17 cellular contexts compared by ENCODE assay signal in genomic region chr7:41339913-41340676, GRCh38.
DNase-seq lines count a peak whose midpoint lies in the region; ATAC-seq and TF ChIP-seq lines count a peak whose summit lies in the region.
"Had no signal": no experiment of that assay in that cellular context is flagged by ENCODE, and none has a peak within 500 bp of the region (broad histone marks: within the 10 kb centered on the region; RNA-seq: fewer than 3 reads in every experiment).

No MANE protein-coding gene starts in this region.

- TF ChIP-seq CTCF in PC-3 (conservative IDR thresholded peaks at IDR 0.05; ENCODE audit: low read depth, low read length) (no peak), epithelial cell of esophagus (IDR thresholded peaks at IDR 0.05; ENCODE audit: insufficient read depth, low read depth, low read length, missing control alignments) (no peak)

- peaks cover 2% of the 10 kb centered on the region for H3K27me3 Mint-ChIP-seq in activated naive CD4-positive, alpha-beta T cell treated with anti-CD3 and anti-CD28 coated beads for 36 hours (ENCODE audit: low read depth)
- H3K27me3 Mint-ChIP-seq: B cell; CD4-positive, alpha-beta T cell; IgD-negative memory B cell had no signal

- no peaks in the 10 kb centered on the region for H3F3A ChIP-seq in PC-3 (ENCODE audit: low read length, unreplicated experiment)

- no peaks in the 10 kb centered on the region for H3K36me3 Mint-ChIP-seq in activated naive CD4-positive, alpha-beta T cell treated with anti-CD3 and anti-CD28 coated beads for 36 hours (ENCODE audit: low read depth)
- H3K36me3 Mint-ChIP-seq: IgD-negative memory B cell had no signal

- peak overlapping the region; percentile 7 for H3K9ac ChIP-seq in PC-3 (ENCODE audit: low read length)

- DNase-seq in PC-3 (peak; percentile 83), epithelial cell of esophagus (ENCODE audit: low read depth) (peak; percentile 5), left lobe of liver (ENCODE audit: low spot score) (peak; percentile 58), SKM-1 (lab: John Stamatoyannopoulos, UW; ENCODE audit: unreplicated experiment) (no peak), midbrain (lab: John Stamatoyannopoulos, UW) (no peak)
- no peak for DNase-seq in activated naive CD4-positive, alpha-beta T cell treated with anti-CD3 and anti-CD28 coated beads for 36 hours
- DNase-seq: 8988T; ACHN; C1 segment of cervical spinal cord; CD4-positive, alpha-beta T cell; DMS79; HCEC 1CT; HFFc6 had no signal

- intact Hi-C loops in PC-3 (cut with micrococcal nuclease) = loop anchor here (1.0 to 2.0 kb wide), 2 partner anchors 85 to 295 kb away; no protein-coding TSS in a partner anchor
- intact Hi-C loops in activated naive CD4-positive, alpha-beta T cell treated with anti-CD3 and anti-CD28 coated beads for 36 hours (cut with micrococcal nuclease) = no loop called here

- no peaks in the 10 kb centered on the region for H3K79me2 ChIP-seq in ACC112 (ENCODE audit: control insufficient read depth, insufficient read depth, low read length, unreplicated experiment)
- no peaks in the 10 kb centered on the region for H3K79me2 ChIP-seq in PC-3 (ENCODE audit: low read length)

- CTCF ChIA-PET in PC-3 (lab: Charles Lee) = no interaction called here
- CTCF ChIA-PET in activated naive CD4-positive, alpha-beta T cell treated with anti-CD3 and anti-CD28 coated beads for 36 hours (lab: Charles Lee) = no interaction called here

- no peak overlapping the region for H3K4me3 Mint-ChIP-seq in activated naive CD4-positive, alpha-beta T cell treated with anti-CD3 and anti-CD28 coated beads for 36 hours
- H3K4me3 Mint-ChIP-seq: B cell; CD4-positive, alpha-beta T cell; HFFc6; IgD-negative memory B cell had no signal

- no peaks in the 10 kb centered on the region for H3K4me1 ChIP-seq in ACC112 (ENCODE audit: control insufficient read depth, insufficient read depth, low read length, unreplicated experiment)
- H3K4me1 ChIP-seq in PC-3 (ENCODE audit: insufficient read depth, low read length) = peaks cover 21% of the 10 kb centered on the region

- no peak overlapping the region for H3K27ac ChIP-seq in ACC112 (ENCODE audit: low read depth, low read length)
- peak overlapping the region; percentile 73 for H3K27ac ChIP-seq in PC-3 (ENCODE audit: low read length)

- H3K27me3 ChIP-seq in ACC112 (ENCODE audit: insufficient read depth, low read length) (no peaks in the 10 kb centered on the region), PC-3 (ENCODE audit: low read length) (no peaks in the 10 kb centered on the region)

- H3K4me1 Mint-ChIP-seq in activated naive CD4-positive, alpha-beta T cell treated with anti-CD3 and anti-CD28 coated beads for 36 hours (ENCODE audit: low read depth) = no peaks in the 10 kb centered on the region
- H3K4me1 Mint-ChIP-seq: B cell, IgD-negative memory B cell had no signal

- no TSS peak for BruUV-seq in PC-3 (replicated peaks; lab: Mats Ljungman, UMichigan)

- no peak overlapping the region for H3K27ac Mint-ChIP-seq in activated naive CD4-positive, alpha-beta T cell treated with anti-CD3 and anti-CD28 coated beads for 36 hours
- H3K27ac Mint-ChIP-seq: B cell; CD4-positive, alpha-beta T cell; HFFc6; IgD-negative memory B cell had no signal

- POLR2A ChIA-PET in PC-3 (lab: Charles Lee; ENCODE audit: unreplicated experiment) = interaction anchor here (1.0 kb wide), 1 partner anchor 365 kb away, joined by 7 read pairs; no protein-coding TSS in a partner anchor

- peak overlapping the region; percentile 28 for H3K4me2 ChIP-seq in PC-3 (ENCODE audit: low read length)

- H3K36me3 ChIP-seq in ACC112 (ENCODE audit: insufficient read depth, low read length) = no peaks in the 10 kb centered on the region
- H3K36me3 ChIP-seq in PC-3 (ENCODE audit: low read depth, low read length) = no peaks in the 10 kb centered on the region

- H3K4me3 ChIP-seq in ACC112 (ENCODE audit: low read depth, low read length) (no peak overlapping the region), PC-3 (ENCODE audit: low read length) (no peak overlapping the region), epithelial cell of esophagus (ENCODE audit: low read length) (no peak overlapping the region)

- H3K9me2 ChIP-seq in PC-3 (replicated peaks; ENCODE audit: low read length) = no peaks in the 10 kb centered on the region

- H4K20me1 ChIP-seq in PC-3 (ENCODE audit: low read length) = no peaks in the 10 kb centered on the region

- no peaks in the 10 kb centered on the region for H3K9me3 ChIP-seq in PC-3 (ENCODE audit: low read length)

- ATAC-seq in PC-3 (peak; percentile 99), left lobe of liver (peak; percentile 90), GM19452 (IDR thresholded peaks at IDR 0.05; ENCODE audit: unreplicated experiment) (no peak)

- H3K9me3 Mint-ChIP-seq in activated naive CD4-positive, alpha-beta T cell treated with anti-CD3 and anti-CD28 coated beads for 36 hours = no peaks in the 10 kb centered on the region
- H3K9me3 Mint-ChIP-seq: CD4-positive, alpha-beta T cell; HFFc6; IgD-negative memory B cell had no signal

- peak overlapping the region; percentile 33 for H2AFZ ChIP-seq in ACC112 (ENCODE audit: low read length, unreplicated experiment)
- peak overlapping the region; percentile 22; the same call in 1 of the 2 replicates for H2AFZ ChIP-seq in PC-3 (ENCODE audit: low read length)

Comparison
In these comparisons a context has a peak if more than half of its experiments do, and no peak if none do; other contexts are left out.
1. DNase-seq: peak in PC-3 (single experiment), epithelial cell of esophagus (single experiment) and left lobe of liver (single experiment); none in activated naive CD4-positive, alpha-beta T cell treated with anti-CD3 and anti-CD28 coated beads for 36 hours (single experiment), SKM-1 (single experiment) and midbrain (single experiment).